In genomic region chr3:31093608-31093990, GRCh38 we compare ENCODE assay signal across 20 cellular contexts.
DNase-seq lines count a peak whose midpoint lies in the region; ATAC-seq, FAIRE-seq and TF ChIP-seq lines count a peak whose summit lies in the region.
"Had no signal": no experiment of that assay in that cellular context is flagged by ENCODE, and none has a peak within 500 bp of the region (broad histone marks: within the 10 kb centered on the region; RNA-seq: fewer than 3 reads in every experiment).

No MANE protein-coding gene starts in this region.

- no peak for TF ChIP-seq POLR2A in endothelial cell of umbilical vein (IDR thresholded peaks at IDR 0.05; ENCODE audit: low read depth, low read length)
- TF ChIP-seq POLR2A in HepG2 (IDR thresholded peaks at IDR 0.05; ENCODE audit: insufficient read depth in 1 of 2, low read depth in 2 of 2, low read length in 2 of 2) = no peak

- POLR2A ChIA-PET in endothelial cell of umbilical vein (lab: Charles Lee) (no interaction called here), HepG2 (lab: Yijun Ruan, JAX) (no interaction called here)

- no peaks in the 10 kb centered on the region for H3K36me3 ChIP-seq in left ventricle myocardium inferior
- no peaks in the 10 kb centered on the region for H3K36me3 ChIP-seq in SJSA1
- no peaks in the 10 kb centered on the region for H3K36me3 ChIP-seq in endothelial cell of umbilical vein (ENCODE audit: control insufficient read depth in 2 of 2, extremely low read depth in 1 of 2, insufficient read depth in 2 of 2, low read length in 2 of 2)
- H3K36me3 ChIP-seq in skeletal muscle tissue (ENCODE audit: control insufficient read depth in 3 of 3, insufficient read depth in 3 of 3, low read length in 3 of 3) = no peaks in the 10 kb centered on the region
- no peaks in the 10 kb centered on the region for H3K36me3 ChIP-seq in HepG2 (replicated peaks in 1 of 2; ENCODE audit: control insufficient read depth in 1 of 2, insufficient read depth in 2 of 2, low read length in 2 of 2)

- no peak for TF ChIP-seq CTCF in left ventricle myocardium inferior (IDR thresholded peaks at IDR 0.05; ENCODE audit: borderline replicate concordance)
- TF ChIP-seq CTCF in endothelial cell of umbilical vein (IDR thresholded peaks at IDR 0.05; ENCODE audit: extremely low read depth in 1 of 2, insufficient read depth in 1 of 2, low read depth in 1 of 2, low read length in 2 of 2) = no peak
- TF ChIP-seq CTCF in HepG2 (CRISPR knock-in tag; IDR thresholded peaks at IDR 0.05) = no peak

- DNase-seq in left ventricle myocardium inferior = no peak
- no peak for DNase-seq in right cardiac atrium
- peak in 1 of 2 experiments; percentile 75 for DNase-seq in SJSA1 (ENCODE audit: low read depth in 1 of 2, low spot score in 2 of 2)
- DNase-seq in endothelial cell of umbilical vein (ENCODE audit: low read depth, low spot score) = peak; percentile 18
- DNase-seq in HTR-8/SVneo (ENCODE audit: insufficient read length, low spot score) = no peak
- DNase-seq in H4 (ENCODE audit: low spot score) = no peak
- DNase-seq in HepG2 (ENCODE audit: low spot score) = no peak
- DNase-seq: 8988T; C1 segment of cervical spinal cord; CD4-positive, alpha-beta memory T cell; DMS153; DMS79 treated with DMSO at 0.1 percent for 48 hours; GDM1 had no signal

- FAIRE-seq in endothelial cell of umbilical vein (lab: Jason Lieb, UNC) (peak; percentile 38), HTR-8/SVneo (lab: Jason Lieb, UNC) (no peak), HepG2 (lab: Jason Lieb, UNC) (no peak)
- FAIRE-seq: D721Med, GM12892, GM19239, H54 had no signal

- H3K79me2 ChIP-seq in endothelial cell of umbilical vein (ENCODE audit: control insufficient read depth, insufficient read depth, low read length) = no peaks in the 10 kb centered on the region
- no peaks in the 10 kb centered on the region for H3K79me2 ChIP-seq in HepG2 (ENCODE audit: insufficient read depth, low read length)

- BruUV-seq in endothelial cell of umbilical vein (replicated peaks; lab: Mats Ljungman, UMichigan) = TSS peak; percentile 90
- no TSS peak for BruUV-seq in HepG2 (replicated peaks; lab: Mats Ljungman, UMichigan)

- H2AFZ ChIP-seq in endothelial cell of umbilical vein (ENCODE audit: low read depth, low read length) = no peak overlapping the region
- H2AFZ ChIP-seq in HepG2 (ENCODE audit: low read length) = no peak overlapping the region

- in situ Hi-C loops in HepG2 (cut with HindIII; ENCODE audit: extremely low pct_ligation_motif_present, low pct_unique_long_range_greater_than_20kb) = no loop called here

- H3K4me1 ChIP-seq in left ventricle myocardium inferior (peaks cover 3% of the 10 kb centered on the region), right cardiac atrium (ENCODE audit: control insufficient read depth, insufficient read depth, low read length) (no peaks in the 10 kb centered on the region), SJSA1 (replicated peaks) (peaks cover 35% of the 10 kb centered on the region), endothelial cell of umbilical vein (ENCODE audit: control insufficient read depth, extremely low read depth, insufficient read depth, low read length) (peaks cover 13% of the 10 kb centered on the region), skeletal muscle tissue (ENCODE audit: control insufficient read depth in 3 of 3, insufficient read depth in 3 of 3, low read length in 3 of 3) (peaks cover 0 to 6% (median 4%) of the 10 kb centered on the region in 3 donors), HepG2 (ENCODE audit: insufficient read depth, low read length) (peaks cover 7% of the 10 kb centered on the region)

- CTCF ChIA-PET in endothelial cell of umbilical vein (lab: Charles Lee) (interaction anchor here (0.6 to 2.8 kb wide), 4 partner anchors 16 to 126 kb away, joined by 3 to 9 read pairs (median 3); no protein-coding TSS in a partner anchor), HepG2 (lab: Yijun Ruan, JAX; ENCODE audit: low intra/inter-chr PET ratio, low total read pairs) (no interaction called here)

- dilution Hi-C loops in endothelial cell of umbilical vein (cut with MboI; ENCODE audit: extremely low pct_ligation_motif_present, low sequenced_read_pairs) = no loop called here

- ATAC-seq in right cardiac atrium (no peak), HepG2 (no peak)
- ATAC-seq: HCT116 had no signal

- H3K27ac ChIP-seq in left ventricle myocardium inferior (replicated peaks) = peak overlapping the region; percentile 32
- H3K27ac ChIP-seq in right cardiac atrium (ENCODE audit: low read length) = no peak overlapping the region
- H3K27ac ChIP-seq in SJSA1 = peak overlapping the region; percentile 92
- H3K27ac ChIP-seq in endothelial cell of umbilical vein (ENCODE audit: insufficient read depth, low read depth, low read length) = peak overlapping the region; percentile 53
- H3K27ac ChIP-seq in skeletal muscle tissue (ENCODE audit: low read depth, low read length) = peak overlapping the region; percentile 8
- H3K27ac ChIP-seq in HepG2 (ENCODE audit: extremely low read length, insufficient read depth, low read length) = no peak overlapping the region
- H3K27ac ChIP-seq: HL-60 had no signal

- H4K20me1 ChIP-seq in endothelial cell of umbilical vein (replicated peaks; ENCODE audit: control insufficient read depth, extremely low read depth, insufficient read depth, low read length) (no peaks in the 10 kb centered on the region), HepG2 (ENCODE audit: insufficient read depth, low read length) (no peaks in the 10 kb centered on the region)

- intact Hi-C loops in left ventricle myocardium inferior (cut with micrococcal nuclease) = no loop called here
- intact Hi-C loops in right cardiac atrium (cut with DNase I) = no loop called here
- intact Hi-C loops in endothelial cell of umbilical vein (cut with micrococcal nuclease) = loop anchor here (1.0 kb wide), 8 partner anchors 12 to 184 kb away; no protein-coding TSS in a partner anchor
- intact Hi-C loops in HepG2 (cut with micrococcal nuclease; ENCODE audit: unreplicated experiment) = no loop called here

- 55% methylated on average over 3 of the region's 3 CpGs for WGBS in right cardiac atrium
- 60% methylated on average over 3 of the region's 3 CpGs for WGBS in HepG2 (ENCODE audit: low lambda C conversion rate)

- H3K9ac ChIP-seq in endothelial cell of umbilical vein (replicated peaks; ENCODE audit: extremely low read depth, insufficient read depth, low read length) (peak overlapping the region; percentile 23), skeletal muscle tissue (ENCODE audit: low read depth in 1 of 3, low read length in 3 of 3) (no peak overlapping the region), HepG2 (ENCODE audit: insufficient read depth, low read depth, low read length) (no peak overlapping the region)

- H3K4me2 ChIP-seq in endothelial cell of umbilical vein (ENCODE audit: insufficient read depth, low read length) (no peak overlapping the region), HepG2 (ENCODE audit: low read depth, low read length) (no peak overlapping the region)

- TF ChIP-seq EP300 in HepG2 (IDR thresholded peaks at IDR 0.05; ENCODE audit: low read depth in 2 of 2, low read length in 2 of 2) = no peak
- no peak for TF ChIP-seq EP300 in HepG2 (CRISPR knock-in tag; IDR thresholded peaks at IDR 0.05; ENCODE audit: borderline replicate concordance)

- TF ChIP-seq RAD21 in HepG2 (CRISPR knock-in tag; IDR thresholded peaks at IDR 0.05) = no peak

- no peaks in the 10 kb centered on the region for H3K9me3 ChIP-seq in left ventricle myocardium inferior (replicated peaks)
- no peaks in the 10 kb centered on the region for H3K9me3 ChIP-seq in right cardiac atrium (ENCODE audit: control insufficient read depth, low read length)
- H3K9me3 ChIP-seq in SJSA1 (replicated peaks) = no peaks in the 10 kb centered on the region
- no peaks in the 10 kb centered on the region for H3K9me3 ChIP-seq in endothelial cell of umbilical vein (replicated peaks; ENCODE audit: control insufficient read depth, insufficient read depth, low read length)
- no peaks in the 10 kb centered on the region for H3K9me3 ChIP-seq in skeletal muscle tissue (ENCODE audit: control insufficient read depth in 3 of 3, low read length in 3 of 3)
- no peaks in the 10 kb centered on the region for H3K9me3 ChIP-seq in HepG2 (ENCODE audit: low read length)

- no peak overlapping the region for H3K4me3 ChIP-seq in left ventricle myocardium inferior
- no peak overlapping the region for H3K4me3 ChIP-seq in right cardiac atrium (ENCODE audit: low read length)
- no peak overlapping the region for H3K4me3 ChIP-seq in SJSA1
- no peak overlapping the region for H3K4me3 ChIP-seq in endothelial cell of umbilical vein (replicated peaks in 1 of 3; ENCODE audit: insufficient read depth in 1 of 3, low read depth in 1 of 3, low read length in 3 of 3)
- no peak overlapping the region for H3K4me3 ChIP-seq in skeletal muscle tissue (ENCODE audit: low read length in 3 of 3)
- H3K4me3 ChIP-seq in HepG2 (replicated peaks in 1 of 3; ENCODE audit: insufficient read depth in 1 of 3, low read depth in 2 of 3, low read length in 3 of 3) = no peak overlapping the region

- H3K27me3 ChIP-seq in left ventricle myocardium inferior (ENCODE audit: low read depth) (no peaks in the 10 kb centered on the region), right cardiac atrium (ENCODE audit: control insufficient read depth, insufficient read depth) (no peaks in the 10 kb centered on the region), SJSA1 (replicated peaks) (no peaks in the 10 kb centered on the region), endothelial cell of umbilical vein (ENCODE audit: control insufficient read depth in 2 of 2, insufficient read depth in 2 of 2, low read length in 2 of 2) (no peaks in the 10 kb centered on the region), skeletal muscle tissue (ENCODE audit: control insufficient read depth in 3 of 3, insufficient read depth in 3 of 3, low read length in 3 of 3) (no peaks in the 10 kb centered on the region), HepG2 (ENCODE audit: control insufficient read depth in 1 of 2, insufficient read depth in 2 of 2, low read length in 2 of 2) (no peaks in the 10 kb centered on the region)

- no peaks in the 10 kb centered on the region for H3K9me1 ChIP-seq in endothelial cell of umbilical vein (replicated peaks; ENCODE audit: control insufficient read depth, extremely low read depth, insufficient read depth, low read length)

TF ChIP-seq in endothelial cell of umbilical vein, 7 proteins besides CTCF, POLR2A, EP300 and RAD21 (continues in another document):
- no peak for TF ChIP-seq MAX (IDR thresholded peaks at IDR 0.05; ENCODE audit: insufficient read depth, insufficient read length)
- no peak for TF ChIP-seq JUN (IDR thresholded peaks at IDR 0.05; ENCODE audit: borderline replicate concordance, insufficient read depth, insufficient read length, low read depth)

TF ChIP-seq in HepG2, 621 proteins besides CTCF, POLR2A, EP300 and RAD21 (continues in another document):
- no peak for TF ChIP-seq E2F1 (CRISPR knock-in tag; IDR thresholded peaks at IDR 0.05)

Comparison
In these comparisons a context has a peak if more than half of its experiments do, and no peak if none do; other contexts are left out.
1. H3K27ac ChIP-seq: peak in left ventricle myocardium inferior (single experiment), SJSA1 (single experiment), endothelial cell of umbilical vein (single experiment) and skeletal muscle tissue (single experiment); none in right cardiac atrium (single experiment) and HepG2 (single experiment).